10 cellular contexts compared by ENCODE assay signal in the genomic region with DNA sequence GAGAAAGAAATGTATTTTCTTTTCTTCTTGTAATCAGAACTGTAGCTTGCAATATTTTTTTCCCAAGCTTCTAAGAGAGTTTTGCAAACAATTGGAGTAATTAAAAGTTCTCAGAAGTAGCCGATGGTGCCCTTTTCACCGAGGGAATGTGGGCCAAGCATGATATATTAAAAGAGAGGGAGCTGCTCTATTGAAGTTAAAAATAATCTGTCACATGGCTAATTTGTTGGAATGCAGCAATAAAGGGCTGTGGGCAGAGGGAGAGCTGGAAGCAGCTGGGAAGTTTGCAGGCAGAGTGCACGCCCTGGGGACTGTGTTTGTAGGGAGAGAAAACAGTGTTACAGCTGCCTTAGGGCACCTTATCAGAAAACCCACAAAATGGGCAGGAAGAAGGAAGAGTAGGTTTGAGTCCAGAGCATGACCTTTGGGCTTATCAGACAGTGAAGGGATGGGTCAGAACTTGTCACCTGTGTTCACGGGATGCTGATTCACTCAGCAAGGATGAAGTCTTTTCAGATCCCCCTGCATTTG. TPM values are rescaled to one million over a fixed set of nuclear protein-coding genes. Genes with fewer than 3 reads are reported as not detected.
DNase-seq lines count a peak whose midpoint lies in the region; ATAC-seq, FAIRE-seq and TF ChIP-seq lines count a peak whose summit lies in the region.
"Had no signal": no experiment of that assay in that cellular context is flagged by ENCODE, and none has a peak within 500 bp of the region (broad histone marks: within the 10 kb centered on the region; RNA-seq: fewer than 3 reads in every experiment).

No MANE protein-coding gene starts in this region.

- H3K36me3 Mint-ChIP-seq in astrocyte (ENCODE audit: low read depth, unreplicated experiment), result no peaks in the 10 kb centered on the region

- peak overlapping the region; percentile 66 for H3K4me2 ChIP-seq in astrocyte (ENCODE audit: low read length)

- peak overlapping the region; percentile 67 for H3K27ac Mint-ChIP-seq in astrocyte (ENCODE audit: unreplicated experiment)
- H3K27ac Mint-ChIP-seq: dendritic cell treated with granulocyte-macrophage colony-stimulating factor and Interleukin-4, amounts not matched to agents 40 ng/mL and 50 ng/mL, for 4 days had no signal

- H3K4me1 ChIP-seq in HAP-1, result peaks cover 11% of the 10 kb centered on the region
- peaks cover 13% of the 10 kb centered on the region for H3K4me1 ChIP-seq in astrocyte (ENCODE audit: insufficient read depth, low read length)
- H3K4me1 ChIP-seq in gastrocnemius medialis, result peaks cover 14 to 20% of the 10 kb centered on the region in 2 donors

- H3K9me3 Mint-ChIP-seq in astrocyte (ENCODE audit: unreplicated experiment), result peaks cover 3% of the 10 kb centered on the region

- intact Hi-C loops in gastrocnemius medialis (cut with DNase I; ENCODE audit: low total_unique reads), result no loop called here

- peak overlapping the region; percentile 6 for H2AFZ ChIP-seq in astrocyte (ENCODE audit: low read depth, low read length)

- no peak for TF ChIP-seq POLR2A in gastrocnemius medialis (IDR thresholded peaks at IDR 0.05)

- no peak overlapping the region for H3K4me3 ChIP-seq in HAP-1
- H3K4me3 ChIP-seq in astrocyte (ENCODE audit: insufficient read depth, low read depth, low read length), result no peak overlapping the region
- peak overlapping the region in 2 of 4 donors; percentile 3 to 10 for H3K4me3 ChIP-seq in gastrocnemius medialis
- H3K4me3 ChIP-seq: GM12878 had no signal

- H3K27me3 ChIP-seq in HAP-1 (ENCODE audit: low read depth) (no peaks in the 10 kb centered on the region), astrocyte (ENCODE audit: insufficient read depth, low read length) (no peaks in the 10 kb centered on the region), gastrocnemius medialis (no peaks in the 10 kb centered on the region)

- ATAC-seq in gastrocnemius medialis (peak in 1 of 2 donors; percentile 64), HG03521 (IDR thresholded peaks at IDR 0.05; ENCODE audit: unreplicated experiment) (no peak)
- ATAC-seq: GM12878 had no signal

- in situ Hi-C loops in HAP-1 (cut with MboI; ENCODE audit: low sequenced_read_pairs), result no loop called here
- in situ Hi-C loops in gastrocnemius medialis (cut with MboI; ENCODE audit: low sequenced_read_pairs in 4 of 4), result no loop called here

- H3K79me2 ChIP-seq in astrocyte (ENCODE audit: insufficient read depth, low read length), result no peaks in the 10 kb centered on the region

- H3K27ac ChIP-seq in astrocyte (ENCODE audit: low read depth, low read length), result no peak overlapping the region
- peak overlapping the region in 3 of 4 donors; percentile 24 to 49 (median 36) for H3K27ac ChIP-seq in gastrocnemius medialis

- peaks cover 13% of the 10 kb centered on the region for H3K4me1 Mint-ChIP-seq in astrocyte (ENCODE audit: low read depth, unreplicated experiment)

- peak overlapping the region; percentile 52 for H3K4me3 Mint-ChIP-seq in astrocyte (ENCODE audit: unreplicated experiment)
- H3K4me3 Mint-ChIP-seq: dendritic cell treated with granulocyte-macrophage colony-stimulating factor and Interleukin-4, amounts not matched to agents 40 ng/mL and 50 ng/mL, for 4 days had no signal

- FAIRE-seq in astrocyte (lab: Jason Lieb, UNC), result no peak
- FAIRE-seq: GM12878 had no signal

- H3K9me3 ChIP-seq in HAP-1 (no peaks in the 10 kb centered on the region), astrocyte (ENCODE audit: insufficient read depth, low read depth, low read length) (no peaks in the 10 kb centered on the region), gastrocnemius medialis (no peaks in the 10 kb centered on the region)

- DNase-seq in HAP-1 (ENCODE audit: low spot score in 2 of 2) (peak; percentile 77 to 79), astrocyte (ENCODE audit: low read depth) (peak; percentile 69), hippocampal formation (lab: John Stamatoyannopoulos, UW) (peak; percentile 4 to 10), gastrocnemius medialis (no peak), RPMI8226 (no peak), GM19238 (ENCODE audit: insufficient read length, low spot score) (no peak), RKO (ENCODE audit: low spot score) (no peak)

- H3K9ac ChIP-seq in astrocyte (ENCODE audit: low read length), result peak overlapping the region; percentile 1

- TF ChIP-seq CTCF in astrocyte (IDR thresholded peaks at IDR 0.05; ENCODE audit: insufficient read depth, low read depth, low read length), result no peak
- TF ChIP-seq CTCF in gastrocnemius medialis (IDR thresholded peaks at IDR 0.05 in 4 of 5, conservative IDR thresholded peaks at IDR 0.05 in 1 of 5), result no peak

- H3K36me3 ChIP-seq in HAP-1 (replicated peaks), result no peaks in the 10 kb centered on the region
- H3K36me3 ChIP-seq in astrocyte (ENCODE audit: insufficient read depth, low read length), result no peaks in the 10 kb centered on the region
- H3K36me3 ChIP-seq in gastrocnemius medialis, result no peaks in the 10 kb centered on the region

- no peaks in the 10 kb centered on the region for H3K27me3 Mint-ChIP-seq in astrocyte (ENCODE audit: low read depth, unreplicated experiment)

- H4K20me1 ChIP-seq in astrocyte (ENCODE audit: insufficient read depth, low read length), result no peaks in the 10 kb centered on the region

RNA-seq across cellular contexts. Expression of gene TERF2, which starts 18.5 kb away (rescaled TPM):
- total RNA-seq in astrocyte (26.4 and 31.3 TPM in 2 replicates), gastrocnemius medialis (10 to 100 TPM; 11.9 to 38.9 (median 15.2) TPM)

RNA-seq across cellular contexts. Expression of gene CYB5B, which starts 20.1 kb away (rescaled TPM):
- total RNA-seq in astrocyte (127 and 149 TPM in 2 replicates), gastrocnemius medialis (10 to 100 TPM; 18.5 to 50.1 (median 26.3) TPM)

RNA-seq across cellular contexts. Expression of gene TMED6, which starts 52.8 kb away (rescaled TPM):
- total RNA-seq in astrocyte (0.58 and 0.64 TPM in 2 replicates), gastrocnemius medialis (1 to 10 TPM in 1 of 4 donors, not detected in 3; 1.3 TPM)

Comparison
In these comparisons a context has a peak if more than half of its experiments do, and no peak if none do; other contexts are left out.
1. DNase-seq: peak in HAP-1 (2 of 2), astrocyte (single experiment) and hippocampal formation (2 of 2); none in gastrocnemius medialis (0 of 2), RPMI8226 (single experiment), GM19238 (single experiment) and RKO (single experiment).